In the genomic region with DNA sequence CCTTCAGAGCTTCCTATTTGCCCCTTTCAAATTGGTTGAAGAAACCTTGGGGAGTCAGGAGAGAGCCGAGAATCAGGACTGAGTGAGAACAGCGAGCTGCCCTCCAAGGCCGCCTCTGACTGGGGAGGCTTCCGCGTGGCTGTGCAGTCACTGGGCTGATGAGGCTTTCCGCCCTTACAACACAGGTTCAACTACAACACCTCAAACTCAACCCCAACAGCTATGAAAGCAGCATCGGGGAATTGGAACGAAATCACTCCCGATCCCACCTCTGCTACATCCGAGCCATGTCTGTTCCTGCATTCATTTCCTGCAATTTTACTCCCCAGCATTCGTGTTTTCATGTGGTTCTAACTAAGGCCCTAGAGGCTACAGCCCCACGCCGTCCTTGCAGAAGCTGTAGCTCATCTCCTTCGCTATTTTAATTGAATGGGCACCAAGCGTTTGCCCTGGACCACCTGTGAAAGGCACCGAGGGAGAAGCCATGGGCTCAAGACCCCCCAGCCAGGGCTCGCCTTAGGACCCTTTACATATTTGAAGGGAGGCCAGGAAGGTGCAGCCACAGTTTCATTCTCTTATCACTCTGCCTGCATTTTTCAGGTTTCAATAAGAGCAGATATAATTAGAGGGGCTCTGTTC, we compare ENCODE assay signal across 19 cellular contexts. TPM values are rescaled to one million over a fixed set of nuclear protein-coding genes. Genes with fewer than 3 reads are reported as not detected.
A peak's percentile ranks its signal among the peaks of the same experiment; 100 is the strongest.
DNase-seq lines count a peak whose midpoint lies in the region; ATAC-seq and TF ChIP-seq lines count a peak whose summit lies in the region.
"Had no signal": no experiment of that assay in that cellular context is flagged by ENCODE, and none has a peak within 500 bp of the region (broad histone marks: within the 10 kb centered on the region; RNA-seq: fewer than 3 reads in every experiment).

No MANE protein-coding gene starts in this region.

- H3K27ac Mint-ChIP-seq in activated naive CD4-positive, alpha-beta T cell treated with anti-CD3 and anti-CD28 coated beads, Interleukin-2, amount 50 U/mL, for 24 hours: peak overlapping the region; percentile 86
- H3K27ac Mint-ChIP-seq in activated naive CD4-positive, alpha-beta T cell treated with anti-CD3 and anti-CD28 coated beads, Interleukin-2, amount 10 ng/mL, durations not matched to agents 7 days and 5 days: no peak overlapping the region
- peak overlapping the region; percentile 42 for H3K27ac Mint-ChIP-seq in activated CD8-positive, alpha-beta memory T cell treated with anti-CD3 and anti-CD28 coated beads, Interleukin-2, amount 10 ng/mL, durations not matched to agents 7 days and 5 days
- H3K27ac Mint-ChIP-seq in naive B cell (peak overlapping the region in 4 of 6 donors; percentile 71 to 93 (median 78)), endothelial cell (ENCODE audit: unreplicated experiment) (no peak overlapping the region)
- H3K27ac Mint-ChIP-seq: activated CD4-positive, alpha-beta T cell treated with anti-CD3 and anti-CD28 coated beads, Interleukin-2, amount 10 ng/mL, durations not matched to agents 7 days and 5 days had no signal

- H3K36me3 Mint-ChIP-seq in activated naive CD4-positive, alpha-beta T cell treated with anti-CD3 and anti-CD28 coated beads, Interleukin-2, amount 50 U/mL, for 24 hours: peaks cover 4% of the 10 kb centered on the region
- H3K36me3 Mint-ChIP-seq in activated naive CD4-positive, alpha-beta T cell treated with anti-CD3 and anti-CD28 coated beads, Interleukin-2, amount 10 ng/mL, durations not matched to agents 7 days and 5 days: peaks cover 16% of the 10 kb centered on the region
- H3K36me3 Mint-ChIP-seq in activated CD8-positive, alpha-beta memory T cell treated with anti-CD3 and anti-CD28 coated beads, Interleukin-2, amount 10 ng/mL, durations not matched to agents 7 days and 5 days: peaks cover 2% of the 10 kb centered on the region
- H3K36me3 Mint-ChIP-seq in naive B cell (no peaks in the 10 kb centered on the region), endothelial cell (ENCODE audit: low read depth, unreplicated experiment) (no peaks in the 10 kb centered on the region)

- H3K4me1 ChIP-seq in left lung: peaks cover 5 to 29% of the 10 kb centered on the region in 2 donors
- H3K4me1 ChIP-seq: parathyroid adenoma, uterus had no signal

- CTCF ChIA-PET in activated naive CD4-positive, alpha-beta T cell treated with anti-CD3 and anti-CD28 coated beads, Interleukin-2, amount 10 ng/mL, durations not matched to agents 7 days and 5 days (lab: Charles Lee): interaction anchor here (1.1 kb wide), 1 partner anchor 10 kb away, joined by 4 read pairs; no protein-coding TSS in a partner anchor
- CTCF ChIA-PET in activated CD8-positive, alpha-beta memory T cell treated with anti-CD3 and anti-CD28 coated beads, Interleukin-2, amount 10 ng/mL, durations not matched to agents 7 days and 5 days (lab: Charles Lee): interaction anchor here (0.7 to 2.7 kb wide), 4 partner anchors 10 to 84 kb away, joined by 3 to 6 read pairs (median 4); no protein-coding TSS in a partner anchor

- no peaks in the 10 kb centered on the region for H3K9me3 ChIP-seq in left lung
- H3K9me3 ChIP-seq: uterus had no signal

- H3K4me3 Mint-ChIP-seq in activated naive CD4-positive, alpha-beta T cell treated with anti-CD3 and anti-CD28 coated beads, Interleukin-2, amount 50 U/mL, for 24 hours: peak overlapping the region; percentile 34
- no peak overlapping the region for H3K4me3 Mint-ChIP-seq in activated naive CD4-positive, alpha-beta T cell treated with anti-CD3 and anti-CD28 coated beads, Interleukin-2, amount 10 ng/mL, durations not matched to agents 7 days and 5 days
- no peak overlapping the region for H3K4me3 Mint-ChIP-seq in activated CD8-positive, alpha-beta memory T cell treated with anti-CD3 and anti-CD28 coated beads, Interleukin-2, amount 10 ng/mL, durations not matched to agents 7 days and 5 days
- H3K4me3 Mint-ChIP-seq in naive B cell: peak overlapping the region in 6 of 8 donors; percentile 9 to 77 (median 61)
- H3K4me3 Mint-ChIP-seq in endothelial cell (ENCODE audit: unreplicated experiment): no peak overlapping the region
- H3K4me3 Mint-ChIP-seq: activated CD4-positive, alpha-beta T cell treated with anti-CD3 and anti-CD28 coated beads, Interleukin-2, amount 10 ng/mL, durations not matched to agents 7 days and 5 days had no signal

- no peak overlapping the region for H3K4me3 ChIP-seq in left lung
- H3K4me3 ChIP-seq: dorsolateral prefrontal cortex, GM23248, smooth muscle cell, uterus had no signal

- no peak for DNase-seq in activated naive CD4-positive, alpha-beta T cell treated with anti-CD3 and anti-CD28 coated beads, Interleukin-2, amount 10 ng/mL, durations not matched to agents 7 days and 5 days
- DNase-seq in activated CD8-positive, alpha-beta memory T cell treated with anti-CD3 and anti-CD28 coated beads, Interleukin-2, amount 10 ng/mL, durations not matched to agents 7 days and 5 days: no peak
- DNase-seq in naive B cell: no peak
- no peak for DNase-seq in NCI-H2107 treated with DMSO at 0.1 percent for 48 hours (lab: John Stamatoyannopoulos, UW; ENCODE audit: unreplicated experiment)
- no peak for DNase-seq in left lung
- no peak for DNase-seq in SK-N-DZ (ENCODE audit: low spot score)
- DNase-seq in endothelial cell (ENCODE audit: low spot score): no peak
- DNase-seq: activated CD4-positive, alpha-beta T cell treated with anti-CD3 and anti-CD28 coated beads, Interleukin-2, amount 10 ng/mL, durations not matched to agents 7 days and 5 days; brain microvascular endothelial cell; DMS53; GM23248; KBM-7; kidney glomerular epithelial cell; uterus had no signal

- H3K9me3 Mint-ChIP-seq in activated naive CD4-positive, alpha-beta T cell treated with anti-CD3 and anti-CD28 coated beads, Interleukin-2, amount 50 U/mL, for 24 hours: no peaks in the 10 kb centered on the region
- H3K9me3 Mint-ChIP-seq in activated naive CD4-positive, alpha-beta T cell treated with anti-CD3 and anti-CD28 coated beads, Interleukin-2, amount 10 ng/mL, durations not matched to agents 7 days and 5 days: no peaks in the 10 kb centered on the region
- no peaks in the 10 kb centered on the region for H3K9me3 Mint-ChIP-seq in activated CD8-positive, alpha-beta memory T cell treated with anti-CD3 and anti-CD28 coated beads, Interleukin-2, amount 10 ng/mL, durations not matched to agents 7 days and 5 days (ENCODE audit: low read depth)
- H3K9me3 Mint-ChIP-seq in naive B cell (no peaks in the 10 kb centered on the region), endothelial cell (ENCODE audit: unreplicated experiment) (no peaks in the 10 kb centered on the region)
- H3K9me3 Mint-ChIP-seq: activated CD4-positive, alpha-beta T cell treated with anti-CD3 and anti-CD28 coated beads, Interleukin-2, amount 10 ng/mL, durations not matched to agents 7 days and 5 days had no signal

- intact Hi-C loops in left lung (cut with DNase I): no loop called here

- ATAC-seq in activated CD8-positive, alpha-beta memory T cell treated with anti-CD3 and anti-CD28 coated beads, Interleukin-2, amount 10 ng/mL, durations not matched to agents 7 days and 5 days: no peak
- ATAC-seq in naive B cell (ENCODE audit: low read depth in 2 of 2) (no peak), left lung (no peak)

- no peaks in the 10 kb centered on the region for H3K36me3 ChIP-seq in left lung
- H3K36me3 ChIP-seq: brain microvascular endothelial cell, uterus had no signal

- no peak overlapping the region for H3K27ac ChIP-seq in left lung
- H3K27ac ChIP-seq: brain microvascular endothelial cell, dorsolateral prefrontal cortex, GM23248, parathyroid adenoma, uterus had no signal

- H3K27me3 ChIP-seq in left lung: peaks cover 0 to 11% of the 10 kb centered on the region in 2 donors
- H3K27me3 ChIP-seq: brain microvascular endothelial cell, dorsolateral prefrontal cortex, uterus had no signal

- peaks cover 48% of the 10 kb centered on the region for H3K4me1 Mint-ChIP-seq in activated naive CD4-positive, alpha-beta T cell treated with anti-CD3 and anti-CD28 coated beads, Interleukin-2, amount 50 U/mL, for 24 hours
- peaks cover 20% of the 10 kb centered on the region for H3K4me1 Mint-ChIP-seq in activated naive CD4-positive, alpha-beta T cell treated with anti-CD3 and anti-CD28 coated beads, Interleukin-2, amount 10 ng/mL, durations not matched to agents 7 days and 5 days
- H3K4me1 Mint-ChIP-seq in activated CD8-positive, alpha-beta memory T cell treated with anti-CD3 and anti-CD28 coated beads, Interleukin-2, amount 10 ng/mL, durations not matched to agents 7 days and 5 days: peaks cover 47% of the 10 kb centered on the region
- H3K4me1 Mint-ChIP-seq in naive B cell (peaks cover 19 to 43% (median 38%) of the 10 kb centered on the region in 3 donors), endothelial cell (ENCODE audit: unreplicated experiment) (peaks cover 10% of the 10 kb centered on the region)

- TF ChIP-seq CTCF in left lung (IDR thresholded peaks at IDR 0.05): no peak
- TF ChIP-seq CTCF in endothelial cell (IDR thresholded peaks at IDR 0.05; ENCODE audit: unreplicated experiment): no peak

- H3K27me3 Mint-ChIP-seq in activated naive CD4-positive, alpha-beta T cell treated with anti-CD3 and anti-CD28 coated beads, Interleukin-2, amount 50 U/mL, for 24 hours: no peaks in the 10 kb centered on the region
- H3K27me3 Mint-ChIP-seq in activated naive CD4-positive, alpha-beta T cell treated with anti-CD3 and anti-CD28 coated beads, Interleukin-2, amount 10 ng/mL, durations not matched to agents 7 days and 5 days: no peaks in the 10 kb centered on the region
- H3K27me3 Mint-ChIP-seq in activated CD8-positive, alpha-beta memory T cell treated with anti-CD3 and anti-CD28 coated beads, Interleukin-2, amount 10 ng/mL, durations not matched to agents 7 days and 5 days: peaks cover 37% of the 10 kb centered on the region
- H3K27me3 Mint-ChIP-seq in naive B cell: no peaks in the 10 kb centered on the region
- H3K27me3 Mint-ChIP-seq in endothelial cell (ENCODE audit: unreplicated experiment): no peaks in the 10 kb centered on the region
- H3K27me3 Mint-ChIP-seq: activated CD4-positive, alpha-beta T cell treated with anti-CD3 and anti-CD28 coated beads, Interleukin-2, amount 10 ng/mL, durations not matched to agents 7 days and 5 days had no signal

RNA-seq across cellular contexts. Expression of a gene that starts 12.3 kb away (rescaled TPM):
- total RNA-seq in activated CD8-positive, alpha-beta memory T cell treated with anti-CD3 and anti-CD28 coated beads, Interleukin-2, amount 10 ng/mL, durations not matched to agents 7 days and 5 days: 10 to 100 TPM; 16.3 to 49.2 TPM
- 10 to 100 TPM; 17.1 to 41.9 (median 28.8) TPM for polyA plus RNA-seq in naive B cell (ENCODE audit: low read depth in 6 of 6)
- total RNA-seq in left lung (10 to 100 TPM; 14.5 to 22.2 TPM), endothelial cell (ENCODE audit: unreplicated experiment) (34.0 TPM)
- polyA plus RNA-seq in SK-N-DZ (2014; cell fraction: cytosol; rRNA removed): 14.5 and 15.7 TPM in 2 replicates
- polyA plus RNA-seq in SK-N-DZ (2014; cell fraction: nucleus; rRNA removed): 14.6 and 15.5 TPM in 2 replicates

RNA-seq across cellular contexts. Expression of a gene that starts 34.3 kb away (rescaled TPM):
- not detected for total RNA-seq in activated CD8-positive, alpha-beta memory T cell treated with anti-CD3 and anti-CD28 coated beads, Interleukin-2, amount 10 ng/mL, durations not matched to agents 7 days and 5 days
- not detected for polyA plus RNA-seq in naive B cell (ENCODE audit: low read depth in 6 of 6)
- total RNA-seq in left lung (1 to 10 TPM in 1 of 2 donors, not detected in 1; 1.5 TPM), endothelial cell (ENCODE audit: unreplicated experiment) (not detected)
- polyA plus RNA-seq in SK-N-DZ (2014; cell fraction: cytosol; rRNA removed): not detected in 2 replicates
- not detected in 2 replicates for polyA plus RNA-seq in SK-N-DZ (2014; cell fraction: nucleus; rRNA removed)
- total RNA-seq: activated CD4-positive, alpha-beta T cell treated with anti-CD3 and anti-CD28 coated beads, Interleukin-2, amount 10 ng/mL, durations not matched to agents 7 days and 5 days; GM23248; Right ventricle myocardium inferior; smooth muscle cell; uterus had no signal
- polyA plus RNA-seq: GM23248, smooth muscle cell had no signal

Comparison
In these comparisons a context has a peak if more than half of its experiments do, and no peak if none do; other contexts are left out.
1. H3K27ac Mint-ChIP-seq: peak in activated naive CD4-positive, alpha-beta T cell treated with anti-CD3 and anti-CD28 coated beads, Interleukin-2, amount 50 U/mL, for 24 hours (single experiment), activated CD8-positive, alpha-beta memory T cell treated with anti-CD3 and anti-CD28 coated beads, Interleukin-2, amount 10 ng/mL, durations not matched to agents 7 days and 5 days (single experiment) and naive B cell (4 of 6); none in activated naive CD4-positive, alpha-beta T cell treated with anti-CD3 and anti-CD28 coated beads, Interleukin-2, amount 10 ng/mL, durations not matched to agents 7 days and 5 days (single experiment) and endothelial cell (single experiment).
2. H3K4me3 Mint-ChIP-seq: peak in activated naive CD4-positive, alpha-beta T cell treated with anti-CD3 and anti-CD28 coated beads, Interleukin-2, amount 50 U/mL, for 24 hours (single experiment) and naive B cell (6 of 8); none in activated naive CD4-positive, alpha-beta T cell treated with anti-CD3 and anti-CD28 coated beads, Interleukin-2, amount 10 ng/mL, durations not matched to agents 7 days and 5 days (single experiment), activated CD8-positive, alpha-beta memory T cell treated with anti-CD3 and anti-CD28 coated beads, Interleukin-2, amount 10 ng/mL, durations not matched to agents 7 days and 5 days (single experiment) and endothelial cell (single experiment).